ENCODE assay signal across 1 cellular context in genomic region chr4:55038176-55038890, GRCh38.
TF ChIP-seq lines count a peak whose summit lies in the region.

No MANE protein-coding gene starts in this region.

TF ChIP-seq in WTC11, 78 proteins besides CTCF, POLR2A, EP300 and RAD21 (continued from another document):
- TF ChIP-seq ZNF263 (CRISPR knock-in tag; IDR thresholded peaks at IDR 0.05; ENCODE audit: low read depth), result no peak
- TF ChIP-seq ATF3 (CRISPR knock-in tag; conservative IDR thresholded peaks at IDR 0.05), result no peak
- TF ChIP-seq TEAD1 (CRISPR knock-in tag; IDR thresholded peaks at IDR 0.05), result no peak
- no peak for TF ChIP-seq PREB (CRISPR knock-in tag; IDR thresholded peaks at IDR 0.05; ENCODE audit: borderline replicate concordance)
